In genomic region chr1:160580208-160580812, GRCh38 we compare ENCODE assay signal across 17 cellular contexts. TPM values are rescaled to one million over a fixed set of nuclear protein-coding genes. Genes with fewer than 3 reads are reported as not detected.
DNase-seq lines count a peak whose midpoint lies in the region; ATAC-seq and TF ChIP-seq lines count a peak whose summit lies in the region.
"Had no signal": no experiment of that assay in that cellular context is flagged by ENCODE, and none has a peak within 500 bp of the region (broad histone marks: within the 10 kb centered on the region; RNA-seq: fewer than 3 reads in every experiment).

No MANE protein-coding gene starts in this region.

- intact Hi-C loops in activated CD4-positive, alpha-beta T cell treated with anti-CD3 and anti-CD28 coated beads for 36 hours (cut with DNase I, micrococcal nuclease) = loop anchor here in 1 of 2 experiments (2.0 kb wide), 1 partner anchor 30 kb away; no protein-coding TSS in a partner anchor
- intact Hi-C loops in activated CD4-positive, alpha-beta memory T cell treated with anti-CD3 and anti-CD28 coated beads for 36 hours (cut with micrococcal nuclease) = no loop called here
- intact Hi-C loops in natural killer cell (cut with micrococcal nuclease) = no loop called here
- intact Hi-C loops in lower leg skin (cut with DNase I; ENCODE audit: low total_unique reads) = no loop called here

- CTCF ChIA-PET in activated CD4-positive, alpha-beta T cell treated with anti-CD3 and anti-CD28 coated beads for 36 hours (lab: Charles Lee) = interaction anchor here (0.8 to 4.8 kb wide), 6 partner anchors 15 to 60 kb away, joined by 3 to 45 read pairs (median 5); partner anchors contain the start of gene SLAMF6
- CTCF ChIA-PET in activated CD4-positive, alpha-beta memory T cell treated with anti-CD3 and anti-CD28 coated beads for 36 hours (lab: Charles Lee) = interaction anchor here (1.1 to 2.6 kb wide), 4 partner anchors 15 to 36 kb away, joined by 5 to 11 read pairs (median 7); no protein-coding TSS in a partner anchor

- H3K4me1 Mint-ChIP-seq in activated CD4-positive, alpha-beta T cell treated with anti-CD3 and anti-CD28 coated beads for 36 hours = peaks cover 75% of the 10 kb centered on the region
- peaks cover 74% of the 10 kb centered on the region for H3K4me1 Mint-ChIP-seq in activated CD4-positive, alpha-beta memory T cell treated with anti-CD3 and anti-CD28 coated beads for 36 hours (ENCODE audit: low read depth)
- peaks cover 44 to 49% of the 10 kb centered on the region in 2 donors for H3K4me1 Mint-ChIP-seq in natural killer cell
- H3K4me1 Mint-ChIP-seq: neural crest cell had no signal

- 32 to 44% methylated on average over 1 of the region's 1 CpG for WGBS in lower leg skin, 2 donors

- no peak for ATAC-seq in activated CD4-positive, alpha-beta T cell treated with anti-CD3 and anti-CD28 coated beads for 36 hours
- ATAC-seq in natural killer cell = no peak

- TF ChIP-seq POLR2A in lower leg skin (IDR thresholded peaks at IDR 0.05) = no peak

- no peak overlapping the region for H3K4me3 ChIP-seq in lower leg skin (ENCODE audit: low read depth, poor library complexity, severe bottlenecking)
- H3K4me3 ChIP-seq: lung, testis had no signal

- H3K27ac Mint-ChIP-seq in activated CD4-positive, alpha-beta T cell treated with anti-CD3 and anti-CD28 coated beads for 36 hours = peak overlapping the region; percentile 82
- peak overlapping the region; percentile 80 for H3K27ac Mint-ChIP-seq in activated CD4-positive, alpha-beta memory T cell treated with anti-CD3 and anti-CD28 coated beads for 36 hours
- H3K27ac Mint-ChIP-seq in natural killer cell = peak overlapping the region; percentile 6 to 27

- peaks cover 7% of the 10 kb centered on the region for H3K9me3 Mint-ChIP-seq in activated CD4-positive, alpha-beta T cell treated with anti-CD3 and anti-CD28 coated beads for 36 hours (ENCODE audit: low read depth)
- peaks cover 13% of the 10 kb centered on the region for H3K9me3 Mint-ChIP-seq in activated CD4-positive, alpha-beta memory T cell treated with anti-CD3 and anti-CD28 coated beads for 36 hours
- no peaks in the 10 kb centered on the region for H3K9me3 Mint-ChIP-seq in natural killer cell

- DNase-seq in activated CD4-positive, alpha-beta T cell treated with anti-CD3 and anti-CD28 coated beads for 36 hours = no peak
- no peak for DNase-seq in activated CD4-positive, alpha-beta T cell treated with anti-CD3 and anti-CD28 coated beads, Interleukin-2, amount 50 U/mL, for 4 hours
- peak; percentile 70 for DNase-seq in MV-4-11 (lab: John Stamatoyannopoulos, UW)
- DNase-seq in activated CD4-positive, alpha-beta memory T cell treated with anti-CD3 and anti-CD28 coated beads for 36 hours = no peak
- DNase-seq in natural killer cell = no peak
- no peak for DNase-seq in lower leg skin (ENCODE audit: low spot score in 2 of 2)
- DNase-seq in NCI-H524 (lab: John Stamatoyannopoulos, UW) = no peak
- no peak for DNase-seq in GF-D8 (lab: John Stamatoyannopoulos, UW)
- DNase-seq: NCI-H1048, NCI-H2171 treated with DMSO at 0.1 percent for 48 hours, SHP77 treated with DMSO at 0.1 percent for 48 hours, testis had no signal

- no peak for TF ChIP-seq CTCF in natural killer cell (IDR thresholded peaks at IDR 0.05)
- TF ChIP-seq CTCF in lower leg skin (IDR thresholded peaks at IDR 0.05) = no peak

- H3K36me3 Mint-ChIP-seq in activated CD4-positive, alpha-beta T cell treated with anti-CD3 and anti-CD28 coated beads for 36 hours (ENCODE audit: low read depth) = peaks cover 8% of the 10 kb centered on the region
- H3K36me3 Mint-ChIP-seq in activated CD4-positive, alpha-beta memory T cell treated with anti-CD3 and anti-CD28 coated beads for 36 hours = peaks cover 14% of the 10 kb centered on the region
- no peaks in the 10 kb centered on the region for H3K36me3 Mint-ChIP-seq in natural killer cell

- POLR2A ChIA-PET in activated CD4-positive, alpha-beta T cell treated with anti-CD3 and anti-CD28 coated beads for 36 hours (lab: Charles Lee) = no interaction called here
- POLR2A ChIA-PET in activated CD4-positive, alpha-beta memory T cell treated with anti-CD3 and anti-CD28 coated beads for 36 hours (lab: Charles Lee) = interaction anchor here (1.2 kb wide), 1 partner anchor 19 kb away, joined by 6 read pairs; no protein-coding TSS in a partner anchor

- H3K4me3 Mint-ChIP-seq in activated CD4-positive, alpha-beta T cell treated with anti-CD3 and anti-CD28 coated beads for 36 hours = peak overlapping the region; percentile 8
- H3K4me3 Mint-ChIP-seq in activated CD4-positive, alpha-beta memory T cell treated with anti-CD3 and anti-CD28 coated beads for 36 hours = peak overlapping the region; percentile 24
- no peak overlapping the region for H3K4me3 Mint-ChIP-seq in natural killer cell
- H3K4me3 Mint-ChIP-seq: neural crest cell had no signal

- no peaks in the 10 kb centered on the region for H3K27me3 Mint-ChIP-seq in activated CD4-positive, alpha-beta T cell treated with anti-CD3 and anti-CD28 coated beads for 36 hours
- no peaks in the 10 kb centered on the region for H3K27me3 Mint-ChIP-seq in activated CD4-positive, alpha-beta memory T cell treated with anti-CD3 and anti-CD28 coated beads for 36 hours
- no peaks in the 10 kb centered on the region for H3K27me3 Mint-ChIP-seq in natural killer cell (ENCODE audit: low read depth in 2 of 2)

RNA-seq across cellular contexts. Expression of gene CD84, which starts 1.0 kb away (rescaled TPM):
- 10 to 100 TPM; 14.8 to 17.8 TPM for total RNA-seq in activated CD4-positive, alpha-beta T cell treated with anti-CD3 and anti-CD28 coated beads for 36 hours
- total RNA-seq in activated CD4-positive, alpha-beta memory T cell treated with anti-CD3 and anti-CD28 coated beads for 36 hours = 10 to 100 TPM; 18.6 to 20.2 TPM
- 10 to 100 TPM; 11.1 to 56.7 (median 12.9) TPM for total RNA-seq in natural killer cell
- total RNA-seq in lower leg skin = 1 to 10 TPM; 1.7 to 3.9 (median 2.0) TPM
- total RNA-seq: epithelial cell of proximal tubule, glomerular endothelial cell, neural crest cell, renal cortical epithelial cell had no signal

RNA-seq across cellular contexts. Expression of gene SLAMF6, which starts 57.3 kb away (rescaled TPM):
- 10 to 100 TPM; 45.9 to 55.0 TPM for total RNA-seq in activated CD4-positive, alpha-beta T cell treated with anti-CD3 and anti-CD28 coated beads for 36 hours
- 10 to 100 TPM; 38.3 to 40.9 TPM for total RNA-seq in activated CD4-positive, alpha-beta memory T cell treated with anti-CD3 and anti-CD28 coated beads for 36 hours
- total RNA-seq in natural killer cell (10 to 100 TPM; 66.7 to 88.2 (median 68.1) TPM), lower leg skin (1 to 10 TPM in 2 of 4 donors, under 1 TPM in 2; 0.23 to 2.7 (median 1.1) TPM)
- total RNA-seq: epithelial cell of proximal tubule, glomerular endothelial cell, neural crest cell, renal cortical epithelial cell had no signal

Comparison
In these comparisons a context has a peak if more than half of its experiments do, and no peak if none do; other contexts are left out.
1. H3K27ac Mint-ChIP-seq: peak in every context shown above with its lines; median percentile 82 in activated CD4-positive, alpha-beta T cell treated with anti-CD3 and anti-CD28 coated beads for 36 hours; 80 in activated CD4-positive, alpha-beta memory T cell treated with anti-CD3 and anti-CD28 coated beads for 36 hours; 16 in natural killer cell.
2. RNA of gene SLAMF6, which starts 57.3 kb away (total RNA-seq): 66.7 to 88.2 TPM in natural killer cell, 45.9 to 55.0 TPM in activated CD4-positive, alpha-beta T cell treated with anti-CD3 and anti-CD28 coated beads for 36 hours and 38.3 to 40.9 TPM in activated CD4-positive, alpha-beta memory T cell treated with anti-CD3 and anti-CD28 coated beads for 36 hours; 0.23 to 2.7 TPM in lower leg skin; every median in the first group is over 10 times any median in the second.